ENCODE assay signal across 21 cellular contexts in genomic region chr9:28121353-28121752, GRCh38.
DNase-seq lines count a peak whose midpoint lies in the region; ATAC-seq and TF ChIP-seq lines count a peak whose summit lies in the region.
"Had no signal": no experiment of that assay in that cellular context is flagged by ENCODE, and none has a peak within 500 bp of the region (broad histone marks: within the 10 kb centered on the region; RNA-seq: fewer than 3 reads in every experiment).

No MANE protein-coding gene starts in this region.

- H3K4me3 Mint-ChIP-seq in endothelial cell (ENCODE audit: unreplicated experiment), result no peak overlapping the region
- no peak overlapping the region for H3K4me3 Mint-ChIP-seq in immature natural killer cell
- H3K4me3 Mint-ChIP-seq in CD4-positive, alpha-beta memory T cell, result no peak overlapping the region
- no peak overlapping the region for H3K4me3 Mint-ChIP-seq in GM23338
- H3K4me3 Mint-ChIP-seq: CD8-positive, alpha-beta memory T cell had no signal

- H3K4me1 Mint-ChIP-seq in endothelial cell (ENCODE audit: unreplicated experiment) (peaks cover 24% of the 10 kb centered on the region), immature natural killer cell (no peaks in the 10 kb centered on the region), GM23338 (peaks cover 13% of the 10 kb centered on the region; the same call in 2 of the 3 replicates)
- H3K4me1 Mint-ChIP-seq in CD4-positive, alpha-beta memory T cell, result no peaks in the 10 kb centered on the region
- H3K4me1 Mint-ChIP-seq: CD8-positive, alpha-beta memory T cell had no signal

- H3K27ac ChIP-seq in A673 (ENCODE audit: low read depth, low read length, poor library complexity, severe bottlenecking) (no peak overlapping the region), GM23338 (ENCODE audit: low read depth) (no peak overlapping the region)
- no peak overlapping the region for H3K27ac ChIP-seq in CD4-positive, alpha-beta memory T cell (ENCODE audit: low read depth, low read length)
- H3K27ac ChIP-seq: A549; BLaER1 treated with 17β-estradiol and CSF1 and Interleukin-3, amounts not matched to agents 10 nM and 100 nM; PC-9; RWPE1; SJCRH30 had no signal

- no peaks in the 10 kb centered on the region for H3K79me2 ChIP-seq in GM23338 (replicated peaks; ENCODE audit: insufficient read depth)

- intact Hi-C loops in A673 (cut with micrococcal nuclease; ENCODE audit: unreplicated experiment), result no loop called here
- intact Hi-C loops in CD4-positive, alpha-beta memory T cell (cut with micrococcal nuclease), result no loop called here

- H3K4me3 ChIP-seq in A673 (ENCODE audit: low read depth, low read length, poor library complexity, severe bottlenecking) (no peak overlapping the region), GM23338 (no peak overlapping the region)
- H3K4me3 ChIP-seq in CD4-positive, alpha-beta memory T cell (ENCODE audit: low read length in 2 of 2), result no peak overlapping the region
- H3K4me3 ChIP-seq: A549; BLaER1 treated with 17β-estradiol and CSF1 and Interleukin-3, amounts not matched to agents 10 nM and 100 nM; MG63; PC-9; SJCRH30 had no signal

- no TSS peak for BruUV-seq in A673 (replicated peaks; lab: Mats Ljungman, UMichigan)

- ATAC-seq in GM23338 (no peak), GM19463 (IDR thresholded peaks at IDR 0.05; ENCODE audit: unreplicated experiment) (no peak)
- ATAC-seq: A549, HCT116 had no signal

- H3K27me3 ChIP-seq in A673 (replicated peaks; ENCODE audit: insufficient read depth, low read depth, low read length, poor library complexity) (no peaks in the 10 kb centered on the region), GM23338 (ENCODE audit: insufficient read depth) (no peaks in the 10 kb centered on the region)
- no peaks in the 10 kb centered on the region for H3K27me3 ChIP-seq in CD4-positive, alpha-beta memory T cell (ENCODE audit: insufficient read depth, low read length)
- H3K27me3 ChIP-seq: BLaER1 treated with 17β-estradiol and CSF1 and Interleukin-3, amounts not matched to agents 10 nM and 100 nM; MG63; SJCRH30 had no signal

- H3K9me3 Mint-ChIP-seq in endothelial cell (ENCODE audit: unreplicated experiment) (no peaks in the 10 kb centered on the region), immature natural killer cell (peaks cover 0 to 5% (median 1%) of the 10 kb centered on the region in 6 donors), GM23338 (no peaks in the 10 kb centered on the region)
- H3K9me3 Mint-ChIP-seq in CD4-positive, alpha-beta memory T cell, result peaks cover 0 to 8% (median 0%) of the 10 kb centered on the region in 8 donors

- CTCF ChIA-PET in A673 (lab: Charles Lee), result no interaction called here
- CTCF ChIA-PET in CD4-positive, alpha-beta memory T cell (lab: Charles Lee; ENCODE audit: partially characterized antibody), result no interaction called here

- no peaks in the 10 kb centered on the region for H3F3A ChIP-seq in GM23338 (replicated peaks; ENCODE audit: low read depth)

- H4K20me1 ChIP-seq in GM23338 (replicated peaks; ENCODE audit: insufficient read depth), result no peaks in the 10 kb centered on the region
- H4K20me1 ChIP-seq: BLaER1 treated with 17β-estradiol and CSF1 and Interleukin-3, amounts not matched to agents 10 nM and 100 nM had no signal

- H3K27ac Mint-ChIP-seq in endothelial cell (ENCODE audit: unreplicated experiment) (peak overlapping the region; percentile 85), immature natural killer cell (no peak overlapping the region), GM23338 (no peak overlapping the region)
- H3K27ac Mint-ChIP-seq in CD4-positive, alpha-beta memory T cell, result no peak overlapping the region
- H3K27ac Mint-ChIP-seq: CD8-positive, alpha-beta memory T cell had no signal

- no peaks in the 10 kb centered on the region for H3K9me2 ChIP-seq in GM23338 (ENCODE audit: insufficient read depth)

- H3K9me3 ChIP-seq in A673 (ENCODE audit: low read depth, low read length, poor library complexity, severe bottlenecking), result no peaks in the 10 kb centered on the region
- H3K9me3 ChIP-seq in CD4-positive, alpha-beta memory T cell (ENCODE audit: control insufficient read depth in 1 of 2, low read length in 2 of 2), result no peaks in the 10 kb centered on the region
- H3K9me3 ChIP-seq: A549; BLaER1 treated with 17β-estradiol and CSF1 and Interleukin-3, amounts not matched to agents 10 nM and 100 nM; MG63; SJCRH30 had no signal

- H3K4me2 ChIP-seq in GM23338, result no peak overlapping the region
- H3K4me2 ChIP-seq: A549; BLaER1 treated with 17β-estradiol and CSF1 and Interleukin-3, amounts not matched to agents 10 nM and 100 nM; PC-9 had no signal

- H3K27me3 Mint-ChIP-seq in endothelial cell (ENCODE audit: unreplicated experiment), result no peaks in the 10 kb centered on the region
- H3K27me3 Mint-ChIP-seq in immature natural killer cell (ENCODE audit: low read depth in 3 of 3), result no peaks in the 10 kb centered on the region
- no peaks in the 10 kb centered on the region for H3K27me3 Mint-ChIP-seq in CD4-positive, alpha-beta memory T cell
- no peaks in the 10 kb centered on the region for H3K27me3 Mint-ChIP-seq in GM23338 (ENCODE audit: insufficient read depth, low read depth, poor library complexity)
- H3K27me3 Mint-ChIP-seq: CD8-positive, alpha-beta memory T cell had no signal

- POLR2A ChIA-PET in A673 (lab: Charles Lee; ENCODE audit: low non-redundant PET), result no interaction called here
- POLR2A ChIA-PET in CD4-positive, alpha-beta memory T cell (lab: Charles Lee; ENCODE audit: partially characterized antibody), result no interaction called here

- DNase-seq in A673 (ENCODE audit: low spot score), result peak; percentile 48
- DNase-seq in NCI-H1092 (lab: John Stamatoyannopoulos, UW), result peak; percentile 23
- peak; percentile 85 for DNase-seq in NCI-H748 (lab: John Stamatoyannopoulos, UW; ENCODE audit: unreplicated experiment)
- DNase-seq in endothelial cell (ENCODE audit: low spot score), result no peak
- no peak for DNase-seq in immature natural killer cell
- no peak for DNase-seq in CD4-positive, alpha-beta memory T cell
- DNase-seq in GM23338 (ENCODE audit: low spot score), result no peak
- DNase-seq: CD8-positive, alpha-beta memory T cell; Kasumi-1; MG63; NCI-H1048; NCI-H187; NCI-H82; PC-9; SW 1271 had no signal

- no peaks in the 10 kb centered on the region for H3K36me3 ChIP-seq in A673 (ENCODE audit: insufficient read depth, low read length, poor library complexity, severe bottlenecking)
- H3K36me3 ChIP-seq in CD4-positive, alpha-beta memory T cell (ENCODE audit: insufficient read depth, low read length), result no peaks in the 10 kb centered on the region
- H3K36me3 ChIP-seq in GM23338 (ENCODE audit: insufficient read depth), result no peaks in the 10 kb centered on the region
- H3K36me3 ChIP-seq: BLaER1 treated with 17β-estradiol and CSF1 and Interleukin-3, amounts not matched to agents 10 nM and 100 nM; MG63; SJCRH30 had no signal

- TF ChIP-seq CTCF in A673 (conservative IDR thresholded peaks at IDR 0.05; ENCODE audit: low read depth, low read length) (no peak), endothelial cell (IDR thresholded peaks at IDR 0.05; ENCODE audit: unreplicated experiment) (no peak), GM23338 (conservative IDR thresholded peaks at IDR 0.05; ENCODE audit: low read depth in 2 of 2) (no peak)

- H3K36me3 Mint-ChIP-seq in endothelial cell (ENCODE audit: low read depth, unreplicated experiment) (no peaks in the 10 kb centered on the region), immature natural killer cell (no peaks in the 10 kb centered on the region), GM23338 (ENCODE audit: low read depth) (no peaks in the 10 kb centered on the region)
- H3K36me3 Mint-ChIP-seq in CD4-positive, alpha-beta memory T cell, result no peaks in the 10 kb centered on the region
- H3K36me3 Mint-ChIP-seq: CD8-positive, alpha-beta memory T cell had no signal

- H2AFZ ChIP-seq in GM23338, result no peak overlapping the region
- H2AFZ ChIP-seq: PC-9 had no signal

- H3K4me1 ChIP-seq in A673 (ENCODE audit: insufficient read depth, low read length, poor library complexity, severe bottlenecking) (peaks cover 13% of the 10 kb centered on the region), GM23338 (ENCODE audit: insufficient read depth) (0 out of 2 replicates have a peak, but pooled peaks cover 11% of the 10 kb centered on the region)
- H3K4me1 ChIP-seq in CD4-positive, alpha-beta memory T cell (ENCODE audit: insufficient read depth, low read length), result no peaks in the 10 kb centered on the region
- H3K4me1 ChIP-seq: A549; BLaER1 treated with 17β-estradiol and CSF1 and Interleukin-3, amounts not matched to agents 10 nM and 100 nM; SJCRH30 had no signal

TF ChIP-seq in GM23338, 12 proteins besides CTCF, POLR2A, EP300 and RAD21 (continues in another document):
- TF ChIP-seq ZNF114 (CRISPR knock-in tag; IDR thresholded peaks at IDR 0.05) (no peak), ETS1 (IDR thresholded peaks at IDR 0.05) (no peak), JUNB (IDR thresholded peaks at IDR 0.05; ENCODE audit: unreplicated experiment) (no peak), EZH2phosphoT487 (IDR thresholded peaks at IDR 0.05; ENCODE audit: unreplicated experiment) (no peak), NANOG (IDR thresholded peaks at IDR 0.05; ENCODE audit: borderline replicate concordance) (no peak), STAT1 (IDR thresholded peaks at IDR 0.05; ENCODE audit: unreplicated experiment) (no peak), ZNF331 (CRISPR knock-in tag; IDR thresholded peaks at IDR 0.05; ENCODE audit: low read depth) (no peak), POLR2AphosphoS5 (IDR thresholded peaks at IDR 0.05; ENCODE audit: low read depth) (no peak)

Comparison
In these comparisons a context has a peak if more than half of its experiments do, and no peak if none do; other contexts are left out.
1. DNase-seq: peak in A673 (single experiment), NCI-H1092 (single experiment) and NCI-H748 (single experiment); none in endothelial cell (single experiment), immature natural killer cell (0 of 3), CD4-positive, alpha-beta memory T cell (0 of 5) and GM23338 (single experiment).